Comparison of ENCODE assay signal across 29 cellular contexts in the genomic region with DNA sequence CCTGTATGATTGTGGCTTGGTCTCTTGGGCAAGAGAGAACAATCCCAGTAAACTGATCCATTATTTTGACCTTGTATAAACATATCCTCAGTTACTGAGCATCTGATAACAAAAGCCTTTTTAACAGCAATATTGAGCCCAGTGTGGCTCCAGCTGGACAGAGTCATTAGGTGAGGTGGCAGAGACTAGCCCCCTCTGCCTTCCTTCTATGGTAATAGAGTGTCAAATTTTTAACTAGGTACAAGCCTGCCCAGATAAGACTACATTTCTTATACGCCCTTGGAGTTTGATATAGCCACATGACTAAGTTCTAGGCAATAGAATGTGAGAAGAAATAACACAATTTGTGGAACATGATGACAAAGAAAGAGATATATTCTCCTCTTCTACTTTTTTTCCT. TPM values are rescaled to one million over a fixed set of nuclear protein-coding genes. Genes with fewer than 3 reads are reported as not detected.
DNase-seq lines count a peak whose midpoint lies in the region; ATAC-seq, FAIRE-seq and TF ChIP-seq lines count a peak whose summit lies in the region.
"Had no signal": no experiment of that assay in that cellular context is flagged by ENCODE, and none has a peak within 500 bp of the region (broad histone marks: within the 10 kb centered on the region; RNA-seq: fewer than 3 reads in every experiment).

No MANE protein-coding gene starts in this region.

- H3K79me2 ChIP-seq in GM23338 (replicated peaks; ENCODE audit: insufficient read depth), result no peaks in the 10 kb centered on the region
- no peaks in the 10 kb centered on the region for H3K79me2 ChIP-seq in HepG2 (ENCODE audit: insufficient read depth, low read length)

- H2AFZ ChIP-seq in GM23338, result no peak overlapping the region
- H2AFZ ChIP-seq in HepG2 (ENCODE audit: low read length), result no peak overlapping the region

- intact Hi-C loops in HepG2 (cut with micrococcal nuclease; ENCODE audit: unreplicated experiment), result no loop called here

- TF ChIP-seq CTCF in GM23338 (conservative IDR thresholded peaks at IDR 0.05; ENCODE audit: low read depth in 2 of 2) (peak; percentile 9 to 25; a peak in 2 of 4 replicates), HepG2 (CRISPR knock-in tag; IDR thresholded peaks at IDR 0.05) (0 out of 2 replicates have a peak, but pooled peaks have one; percentile 15), GM10266 (IDR thresholded peaks at IDR 0.05; ENCODE audit: control insufficient read depth, insufficient read depth, low read depth, missing control alignments) (no peak)

- no peak for TF ChIP-seq EP300 in HepG2 (IDR thresholded peaks at IDR 0.05; ENCODE audit: low read depth in 2 of 2, low read length in 2 of 2)
- no peak for TF ChIP-seq EP300 in HepG2 (CRISPR knock-in tag; IDR thresholded peaks at IDR 0.05; ENCODE audit: borderline replicate concordance)

- no TSS peak for BruUV-seq in HepG2 (replicated peaks; lab: Mats Ljungman, UMichigan)

- peak; percentile 49 for FAIRE-seq in TTC549 (lab: Jason Lieb, UNC)
- FAIRE-seq in HepG2 (lab: Jason Lieb, UNC), result no peak

- H3K9me2 ChIP-seq in GM23338 (ENCODE audit: insufficient read depth), result peaks cover 3% of the 10 kb centered on the region; the same call in 1 of the 2 replicates

- H3K27ac ChIP-seq in GM23338 (ENCODE audit: low read depth) (no peak overlapping the region), HepG2 (ENCODE audit: extremely low read length, insufficient read depth, low read length) (no peak overlapping the region)
- H3K27ac ChIP-seq: breast epithelium had no signal

- H3K4me1 ChIP-seq in GM23338 (ENCODE audit: insufficient read depth) (0 out of 2 replicates have a peak, but pooled peaks cover 8% of the 10 kb centered on the region), HepG2 (ENCODE audit: insufficient read depth, low read length) (no peaks in the 10 kb centered on the region)
- H3K4me1 ChIP-seq: breast epithelium had no signal

- H3K27ac Mint-ChIP-seq in GM23338, result no peak overlapping the region
- H3K27ac Mint-ChIP-seq: activated naive CD4-positive, alpha-beta T cell treated with anti-CD3 and anti-CD28 coated beads for 36 hours; activated T-helper 1 cell treated with anti-CD3 and anti-CD28 coated beads, Interleukin-12 subunit alpha, Interleukin-12 subunit beta, Interleukin-2, Interleukin-4 antibody, amounts not matched to agents 30 ng/mL and 10 ng/mL and 1 ng/mL, durations not matched to agents 14 hours and 24 hours and 36 hours; type B pancreatic cell had no signal

- CTCF ChIA-PET in HepG2 (lab: Yijun Ruan, JAX; ENCODE audit: low intra/inter-chr PET ratio, low total read pairs), result interaction anchor here (0.8 to 1.4 kb wide), 2 partner anchors 73 to 110 kb away, joined by 3 to 6 read pairs; no protein-coding TSS in a partner anchor

- ATAC-seq in GM23338, result peak; percentile 40; the same call in 2 of the 3 replicates
- ATAC-seq in HepG2, result peak; percentile 52
- ATAC-seq: Panc1, right cardiac atrium had no signal

- TF ChIP-seq RAD21 in HepG2 (CRISPR knock-in tag; IDR thresholded peaks at IDR 0.05), result no peak

- H3K4me1 Mint-ChIP-seq in GM23338, result peaks cover 5% of the 10 kb centered on the region; the same call in 2 of the 3 replicates

- H3K27me3 ChIP-seq in GM23338 (ENCODE audit: insufficient read depth) (no peaks in the 10 kb centered on the region), HepG2 (ENCODE audit: control insufficient read depth in 1 of 2, insufficient read depth in 2 of 2, low read length in 2 of 2) (no peaks in the 10 kb centered on the region)
- H3K27me3 ChIP-seq: breast epithelium had no signal

- 94% methylated on average over 1 of the region's 1 CpG for WGBS in HepG2 (ENCODE audit: low lambda C conversion rate)

- peak; percentile 9 for DNase-seq in GM23338 (ENCODE audit: low spot score)
- peak; percentile 31 for DNase-seq in NCI-H2029 treated with DMSO at 0.1 percent for 48 hours (lab: John Stamatoyannopoulos, UW)
- DNase-seq in HepG2 (ENCODE audit: low spot score), result no peak
- DNase-seq in GM10266 (ENCODE audit: extremely low spot score), result no peak
- DNase-seq in dedifferentiated amniotic fluid mesenchymal stem cell (ENCODE audit: extremely low spot score), result no peak
- DNase-seq in inferior parietal cortex (ENCODE audit: extremely low spot score), result no peak
- DNase-seq: activated CD4-positive, alpha-beta T cell treated with anti-CD3 and anti-CD28 coated beads, Interleukin-2, amount 50 U/mL, for 4 hours; activated CD4-positive, CD25-positive, alpha-beta regulatory T cell; activated naive CD4-positive, alpha-beta T cell treated with anti-CD3 and anti-CD28 coated beads for 36 hours; amygdala; C1 segment of cervical spinal cord; Calu3; effector CD4-positive, alpha-beta T cell; foreskin melanocyte; GOT3; mammary epithelial cell; NCI-H187 treated with DMSO at 0.1 percent for 48 hours; posterior cingulate gyrus; right cardiac atrium; SHP77; stimulated activated CD4-positive, alpha-beta T cell treated with anti-CD3 and anti-CD28 coated beads, Interleukin-12 subunit alpha, Interleukin-12 subunit beta, amount 100 ng/mL, for 4 hours; stimulated activated CD4-positive, alpha-beta T cell treated with anti-CD3 and anti-CD28 coated beads, Interleukin-4, amount 100 ng/mL, for 1 hour; substantia nigra had no signal

- no peaks in the 10 kb centered on the region for H3K36me3 Mint-ChIP-seq in GM23338 (ENCODE audit: low read depth)
- H3K36me3 Mint-ChIP-seq: type B pancreatic cell had no signal

- H3K36me3 ChIP-seq in GM23338 (ENCODE audit: insufficient read depth) (no peaks in the 10 kb centered on the region), HepG2 (replicated peaks in 1 of 2; ENCODE audit: control insufficient read depth in 1 of 2, insufficient read depth in 2 of 2, low read length in 2 of 2) (peaks cover 0 to 2% of the 10 kb centered on the region in 2 experiments; a peak in 1 of 5 replicates)
- H3K36me3 ChIP-seq: breast epithelium had no signal

- no peak overlapping the region for H3K4me2 ChIP-seq in GM23338
- no peak overlapping the region for H3K4me2 ChIP-seq in HepG2 (ENCODE audit: low read depth, low read length)

- no peaks in the 10 kb centered on the region for H3K27me3 Mint-ChIP-seq in GM23338 (ENCODE audit: insufficient read depth, low read depth, poor library complexity)
- H3K27me3 Mint-ChIP-seq: type B pancreatic cell had no signal

- no peaks in the 10 kb centered on the region for H3F3A ChIP-seq in GM23338 (replicated peaks; ENCODE audit: low read depth)

- no peak overlapping the region for H3K9ac ChIP-seq in HepG2 (ENCODE audit: insufficient read depth, low read depth, low read length)

- H4K20me1 ChIP-seq in GM23338 (replicated peaks; ENCODE audit: insufficient read depth) (no peaks in the 10 kb centered on the region), HepG2 (ENCODE audit: insufficient read depth, low read length) (no peaks in the 10 kb centered on the region)

- in situ Hi-C loops in HepG2 (cut with HindIII; ENCODE audit: extremely low pct_ligation_motif_present, low pct_unique_long_range_greater_than_20kb), result no loop called here

- no peak overlapping the region for H3K4me3 ChIP-seq in GM23338
- H3K4me3 ChIP-seq in HepG2 (replicated peaks in 1 of 3; ENCODE audit: insufficient read depth in 1 of 3, low read depth in 2 of 3, low read length in 3 of 3), result no peak overlapping the region
- H3K4me3 ChIP-seq: breast epithelium had no signal

- H3K9me3 ChIP-seq in HepG2 (ENCODE audit: low read length), result no peaks in the 10 kb centered on the region
- H3K9me3 ChIP-seq: breast epithelium had no signal

- no peak for TF ChIP-seq POLR2A in HepG2 (IDR thresholded peaks at IDR 0.05; ENCODE audit: insufficient read depth in 1 of 2, low read depth in 2 of 2, low read length in 2 of 2)

- H3K9me3 Mint-ChIP-seq in GM23338, result no peaks in the 10 kb centered on the region; the same call in 2 of the 3 replicates
- H3K9me3 Mint-ChIP-seq: activated naive CD4-positive, alpha-beta T cell treated with anti-CD3 and anti-CD28 coated beads for 36 hours; activated T-helper 1 cell treated with anti-CD3 and anti-CD28 coated beads, Interleukin-12 subunit alpha, Interleukin-12 subunit beta, Interleukin-2, Interleukin-4 antibody, amounts not matched to agents 30 ng/mL and 10 ng/mL and 1 ng/mL, durations not matched to agents 14 hours and 24 hours and 36 hours; type B pancreatic cell had no signal

- POLR2A ChIA-PET in HepG2 (lab: Yijun Ruan, JAX), result interaction anchor here (1.9 kb wide), 1 partner anchor 56 kb away, joined by 4 read pairs; the partner anchor contains the start of gene HNMT

- no peak overlapping the region for H3K4me3 Mint-ChIP-seq in GM23338
- H3K4me3 Mint-ChIP-seq: activated naive CD4-positive, alpha-beta T cell treated with anti-CD3 and anti-CD28 coated beads for 36 hours; activated T-helper 1 cell treated with anti-CD3 and anti-CD28 coated beads, Interleukin-12 subunit alpha, Interleukin-12 subunit beta, Interleukin-2, Interleukin-4 antibody, amounts not matched to agents 30 ng/mL and 10 ng/mL and 1 ng/mL, durations not matched to agents 14 hours and 24 hours and 36 hours; type B pancreatic cell had no signal

RNA-seq across cellular contexts. Expression of gene HNMT, which starts 56.2 kb away (rescaled TPM):
- 3.4 and 5.7 TPM in 2 replicates for total RNA-seq in GM23338 (2014; rRNA removed; shearing (Covaris generic))
- polyA plus RNA-seq in GM23338 (2016; fragmentation: Nextera tagmentation; extraction: Ambion mirVana) (3.1 and 3.3 TPM in 2 replicates), HepG2 (2011; rRNA removed) (259 and 279 TPM in 2 replicates)
- total RNA-seq in HepG2 (2016; rRNA removed; fragmentation: Illumina TruSeq; extraction: Trizol), result 309 and 372 TPM in 2 replicates
- 103 and 116 TPM in 2 replicates for total RNA-seq in HepG2 (2016; cell fraction: cytosol; rRNA removed; fragmentation: Illumina TruSeq; extraction: Trizol; ENCODE audit: low read depth)
- 312 and 373 TPM in 2 replicates for total RNA-seq in HepG2 (2016; cell fraction: insoluble cytoplasmic fraction; rRNA removed; fragmentation: Illumina TruSeq; extraction: Trizol)
- total RNA-seq in HepG2 (2016; cell fraction: membrane; rRNA removed; fragmentation: Illumina TruSeq; extraction: Trizol), result 157 and 177 TPM in 2 replicates
- 234 and 240 TPM in 2 replicates for total RNA-seq in HepG2 (2016; cell fraction: nucleus; rRNA removed; fragmentation: Illumina TruSeq; extraction: Trizol)
- polyA plus RNA-seq in HepG2 (2011; cell fraction: cytosol; rRNA removed), result 170 and 271 TPM in 2 replicates
- polyA plus RNA-seq in HepG2 (2011; cell fraction: nucleus; rRNA removed), result 129 and 171 TPM in 2 replicates
- 561 and 648 TPM in 2 replicates for polyA plus RNA-seq in HepG2 (2012)
- polyA plus RNA-seq in HepG2 (2016; cell fraction: cytosol; fragmentation: Illumina TruSeq; extraction: Trizol; ENCODE audit: low read depth), result 80.3 and 85.6 TPM in 2 replicates
- 297 and 326 TPM in 2 replicates for polyA plus RNA-seq in HepG2 (2016; cell fraction: insoluble cytoplasmic fraction; fragmentation: Illumina TruSeq; extraction: Trizol; ENCODE audit: low read depth)
- 111 and 113 TPM in 2 replicates for polyA plus RNA-seq in HepG2 (2016; cell fraction: membrane; fragmentation: Illumina TruSeq; extraction: Trizol; ENCODE audit: low read depth)
- 221 and 224 TPM in 2 replicates for polyA plus RNA-seq in HepG2 (2016; cell fraction: nucleus; fragmentation: Illumina TruSeq; extraction: Trizol; ENCODE audit: insufficient read depth, low read depth)
- 14.7 and 77.3 TPM in 2 replicates for polyA minus RNA-seq in HepG2 (2011; rRNA and poly(A)+ RNA removed; ENCODE audit: low replicate concordance)
- polyA minus RNA-seq in HepG2 (2011; cell fraction: cytosol; rRNA and poly(A)+ RNA removed), result 111 and 128 TPM in 2 replicates
- 529 and 697 TPM in 2 replicates for polyA minus RNA-seq in HepG2 (2011; cell fraction: nucleus; rRNA and poly(A)+ RNA removed)
- total RNA-seq: activated naive CD4-positive, alpha-beta T cell treated with anti-CD3 and anti-CD28 coated beads for 36 hours; activated T-helper 1 cell treated with anti-CD3 and anti-CD28 coated beads, Interleukin-12 subunit alpha, Interleukin-12 subunit beta, Interleukin-2, Interleukin-4 antibody, amounts not matched to agents 30 ng/mL and 10 ng/mL and 1 ng/mL, durations not matched to agents 14 hours and 24 hours and 36 hours had no signal
- polyA plus RNA-seq: neural cell had no signal

Comparison
In these comparisons a context has a peak if more than half of its experiments do, and no peak if none do; other contexts are left out.
1. DNase-seq: peak in GM23338 (single experiment) and NCI-H2029 treated with DMSO at 0.1 percent for 48 hours (single experiment); none in HepG2 (single experiment), GM10266 (single experiment), dedifferentiated amniotic fluid mesenchymal stem cell (single experiment) and inferior parietal cortex (single experiment).
2. RNA of gene HNMT, which starts 56.2 kb away (total RNA-seq): 103 to 373 TPM in HepG2; 3.4 to 5.7 TPM in GM23338; every median in the first group is over 10 times any median in the second.